ENCODE assay signal across 1 cellular context in the genomic region with DNA sequence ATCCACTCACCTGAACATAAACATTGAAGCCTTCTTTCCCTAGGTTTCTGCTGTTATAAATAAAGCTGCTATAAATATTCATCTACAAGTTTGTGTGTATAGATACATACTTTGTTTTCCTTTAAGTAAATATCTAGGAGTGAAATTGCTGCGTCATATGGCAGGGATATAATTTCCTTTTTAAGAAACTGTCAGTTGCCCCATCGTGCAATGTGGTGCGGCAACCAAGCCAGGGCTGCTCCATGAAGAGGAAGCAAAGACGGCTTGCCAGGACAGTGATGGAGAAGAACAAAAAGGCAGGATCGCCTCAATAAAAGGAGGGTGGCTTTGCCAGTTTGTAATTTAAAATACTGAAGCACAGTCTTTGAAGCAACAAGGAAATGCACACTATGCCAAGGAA.
A peak's percentile ranks its signal among the peaks of the same experiment; 100 is the strongest.
TF ChIP-seq lines count a peak whose summit lies in the region.

No MANE protein-coding gene starts in this region.

TF ChIP-seq in IMR-90, 13 proteins besides CTCF, POLR2A, EP300 and RAD21:
- TF ChIP-seq NFE2L2 (IDR thresholded peaks at IDR 0.05; ENCODE audit: low read depth, low read length) (0 out of 2 replicates have a peak, but pooled peaks have one; percentile 21), MAFK (IDR thresholded peaks at IDR 0.05; ENCODE audit: low read depth, low read length) (no peak), SMC3 (IDR thresholded peaks at IDR 0.05; ENCODE audit: low read depth, low read length) (no peak), ELK1 (IDR thresholded peaks at IDR 0.05; ENCODE audit: borderline replicate concordance, low read depth, low read length) (no peak), MXI1 (IDR thresholded peaks at IDR 0.05; ENCODE audit: borderline replicate concordance, low read depth, low read length) (no peak), CHD1 (IDR thresholded peaks at IDR 0.05; ENCODE audit: low read depth, low read length) (no peak)
